7 cellular contexts compared by ENCODE assay signal in genomic region chr12:113161415-113162016, GRCh38. TPM values are rescaled to one million over a fixed set of nuclear protein-coding genes. Genes with fewer than 3 reads are reported as not detected.
DNase-seq lines count a peak whose midpoint lies in the region; FAIRE-seq and TF ChIP-seq lines count a peak whose summit lies in the region.
"Had no signal": no experiment of that assay in that cellular context is flagged by ENCODE, and none has a peak within 500 bp of the region (broad histone marks: within the 10 kb centered on the region; RNA-seq: fewer than 3 reads in every experiment).

No MANE protein-coding gene starts in this region.

- H3K4me1 ChIP-seq in kidney (ENCODE audit: control insufficient read depth in 1 of 2, insufficient read depth in 1 of 2, low read depth in 1 of 2, low read length in 2 of 2) (no peaks in the 10 kb centered on the region), colonic mucosa (no peaks in the 10 kb centered on the region)
- H3K4me1 ChIP-seq: parathyroid adenoma had no signal

- no peak for FAIRE-seq in kidney (lab: Jason Lieb, UNC)

- H3K36me3 ChIP-seq in kidney (ENCODE audit: control insufficient read depth in 1 of 2, insufficient read depth in 2 of 2, low read length in 2 of 2) (peaks cover 23 to 58% of the 10 kb centered on the region in 2 donors), colonic mucosa (peaks cover 5% of the 10 kb centered on the region)

- no peak overlapping the region for H3K9ac ChIP-seq in kidney (ENCODE audit: low read length in 2 of 2)
- no peak overlapping the region for H3K9ac ChIP-seq in colonic mucosa (ENCODE audit: low read depth in 2 of 2, low read length in 2 of 2)
- H3K9ac ChIP-seq: parathyroid adenoma had no signal

- peak; percentile 69 for DNase-seq in GM13976 (ENCODE audit: low spot score)
- DNase-seq in NCI-H226 = peak; percentile 95
- peak; percentile 96 for DNase-seq in iPS DF 19.7 (ENCODE audit: low read depth, low spot score)
- DNase-seq in kidney = no peak
- DNase-seq in pons (ENCODE audit: low spot score) = no peak
- DNase-seq in colonic mucosa = no peak

- in situ Hi-C loops in GM13976 (cut with MboI; ENCODE audit: low sequenced_read_pairs, unreplicated experiment) = no loop called here

- H3K27ac ChIP-seq in kidney (ENCODE audit: low read depth in 2 of 2, low read length in 2 of 2) (no peak overlapping the region), colonic mucosa (no peak overlapping the region)
- H3K27ac ChIP-seq: parathyroid adenoma had no signal

- H3K4me3 ChIP-seq in kidney (ENCODE audit: low read length in 2 of 2) = no peak overlapping the region
- no peak overlapping the region for H3K4me3 ChIP-seq in colonic mucosa

- intact Hi-C loops in kidney (cut with DNase I) = no loop called here
- intact Hi-C loops in colonic mucosa (cut with DNase I) = no loop called here

- H3K9me3 ChIP-seq in kidney (ENCODE audit: control insufficient read depth in 1 of 2, low read length in 2 of 2) (no peaks in the 10 kb centered on the region), colonic mucosa (no peaks in the 10 kb centered on the region)

- no peaks in the 10 kb centered on the region for H3K27me3 ChIP-seq in colonic mucosa

- no peak for TF ChIP-seq CTCF in GM13976 (IDR thresholded peaks at IDR 0.05; ENCODE audit: borderline replicate concordance, control extremely low read depth, extremely low read depth, insufficient read depth, missing control alignments)
- TF ChIP-seq CTCF in kidney (IDR thresholded peaks at IDR 0.05; ENCODE audit: borderline replicate concordance, extremely low read depth, insufficient read depth) = no peak
- no peak for TF ChIP-seq CTCF in colonic mucosa (IDR thresholded peaks at IDR 0.05)

RNA-seq across cellular contexts. Expression of gene CFAP73, which starts 12.0 kb away (rescaled TPM):
- total RNA-seq in kidney (2.4 TPM), colonic mucosa (under 1 TPM in 1 of 2 donors, not detected in 1; 0.20 TPM)
- polyA plus RNA-seq in kidney (ENCODE audit: insufficient read depth, low read depth, low replicate concordance) = 0.52 TPM

RNA-seq across cellular contexts. Expression of gene DDX54, which starts 23.8 kb away (rescaled TPM):
- total RNA-seq in kidney (62.0 TPM), colonic mucosa (10 to 100 TPM; 54.8 to 98.3 TPM)
- 55.4 TPM for polyA plus RNA-seq in kidney (ENCODE audit: insufficient read depth, low read depth, low replicate concordance)

RNA-seq across cellular contexts. Expression of gene RITA1, which starts 24.0 kb away (rescaled TPM):
- total RNA-seq in kidney (14.6 TPM), colonic mucosa (10 to 100 TPM; 13.9 to 26.9 TPM)
- 31.6 TPM for polyA plus RNA-seq in kidney (ENCODE audit: insufficient read depth, low read depth, low replicate concordance)

RNA-seq across cellular contexts. Expression of gene RASAL1, which starts 26.0 kb away (rescaled TPM):
- total RNA-seq in kidney (58.3 TPM), colonic mucosa (10 to 100 TPM in 1 of 2 donors, 1 to 10 TPM in 1; 9.0 to 10.2 TPM)
- 23.5 TPM for polyA plus RNA-seq in kidney (ENCODE audit: insufficient read depth, low read depth, low replicate concordance)

RNA-seq across cellular contexts. Expression of gene TPCN1, which starts 59.7 kb away (rescaled TPM):
- total RNA-seq in kidney (93.3 TPM), colonic mucosa (10 to 100 TPM; 55.5 to 85.6 TPM)
- polyA plus RNA-seq in kidney (ENCODE audit: insufficient read depth, low read depth, low replicate concordance) = 38.4 TPM

Comparison
In these comparisons a context has a peak if more than half of its experiments do, and no peak if none do; other contexts are left out.
1. DNase-seq: peak in GM13976 (single experiment), NCI-H226 (single experiment) and iPS DF 19.7 (single experiment); none in kidney (single experiment), pons (single experiment) and colonic mucosa (single experiment).